27 cellular contexts compared by ENCODE assay signal in the genomic region with DNA sequence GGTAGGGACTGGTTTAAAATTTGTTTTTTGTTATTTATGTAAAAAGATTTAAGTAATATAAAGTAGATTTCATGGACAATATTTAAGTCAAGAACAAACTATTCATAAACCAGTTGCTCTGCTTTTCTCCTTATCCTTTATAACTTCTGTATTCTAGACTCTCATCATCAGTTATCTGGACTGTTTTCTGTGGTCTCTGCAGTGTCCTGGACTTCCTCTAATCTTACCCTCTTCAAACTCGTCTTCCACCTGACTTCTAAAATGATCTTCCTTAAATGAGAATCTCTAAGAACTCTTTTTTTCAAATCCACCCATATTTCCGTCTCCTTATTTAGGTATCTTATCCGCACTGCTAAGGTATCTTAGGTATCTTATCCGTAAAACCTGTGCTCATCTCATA.
"Had no signal": no experiment of that assay in that cellular context is flagged by ENCODE, and none has a peak within 500 bp of the region (broad histone marks: within the 10 kb centered on the region; RNA-seq: fewer than 3 reads in every experiment).

No MANE protein-coding gene starts in this region.

- DNase-seq: activated B cell treated with CpG ODN at 0.5 μM for 24 hours; activated CD4-positive, alpha-beta memory T cell treated with anti-CD3 and anti-CD28 coated beads for 36 hours; activated CD4-positive, alpha-beta T cell treated with anti-CD3 and anti-CD28 coated beads for 4 hours; activated CD8-positive, alpha-beta memory T cell treated with anti-CD3 and anti-CD28 coated beads, Interleukin-2, amount 10 ng/mL, durations not matched to agents 7 days and 5 days; activated gamma-delta T cell; activated T-cell treated with anti-CD3 and anti-CD28 coated beads for 4 hours; effector memory CD8-positive, alpha-beta T cell; gastrocnemius medialis; hippocampal formation; kidney glomerular epithelial cell; left lung; midbrain; natural killer cell; retina; sigmoid colon; stimulated activated CD4-positive, alpha-beta T cell treated with anti-CD3 and anti-CD28 coated beads, Interleukin-15, amount 100 ng/mL, for 24 hours; testis; trophoblast cell; uterus had no signal

- H3K9me3 Mint-ChIP-seq: activated B cell treated with CpG ODN at 0.5 μM for 24 hours; activated CD4-positive, alpha-beta memory T cell treated with anti-CD3 and anti-CD28 coated beads for 36 hours; activated naive CD4-positive, alpha-beta T cell treated with anti-CD3 and anti-CD28 coated beads, Interleukin-2, amount 50 U/mL, for 72 hours; central memory CD8-positive, alpha-beta T cell; effector memory CD8-positive, alpha-beta T cell; natural killer cell; stimulated activated memory B cell treated with anti-CD40 and anti-IgM and Interleukin-4, amounts not matched to agents 10 μg/mL and 1 μg/mL and 100 μg/mL, for 72 hours had no signal

- H3K4me3 Mint-ChIP-seq: activated B cell treated with CpG ODN at 0.5 μM for 24 hours; activated CD4-positive, alpha-beta memory T cell treated with anti-CD3 and anti-CD28 coated beads for 36 hours; activated CD8-positive, alpha-beta memory T cell treated with anti-CD3 and anti-CD28 coated beads, Interleukin-2, amount 10 ng/mL, durations not matched to agents 7 days and 5 days; central memory CD8-positive, alpha-beta T cell; effector memory CD8-positive, alpha-beta T cell; natural killer cell; stimulated activated memory B cell treated with anti-CD40 and anti-IgM and Interleukin-4, amounts not matched to agents 10 μg/mL and 1 μg/mL and 100 μg/mL, for 72 hours had no signal

- H3K27me3 Mint-ChIP-seq: activated B cell treated with CpG ODN at 0.5 μM for 24 hours; activated CD4-positive, alpha-beta memory T cell treated with anti-CD3 and anti-CD28 coated beads for 36 hours; activated CD8-positive, alpha-beta memory T cell treated with anti-CD3 and anti-CD28 coated beads, Interleukin-2, amount 10 ng/mL, durations not matched to agents 7 days and 5 days; central memory CD8-positive, alpha-beta T cell; effector memory CD8-positive, alpha-beta T cell; progenitor cell of endocrine pancreas; stimulated activated memory B cell treated with anti-CD40 and anti-IgM and Interleukin-4, amounts not matched to agents 10 μg/mL and 1 μg/mL and 100 μg/mL, for 72 hours had no signal

- ATAC-seq: activated CD8-positive, alpha-beta memory T cell treated with anti-CD3 and anti-CD28 coated beads, Interleukin-2, amount 10 ng/mL, durations not matched to agents 7 days and 5 days; activated naive CD4-positive, alpha-beta T cell treated with anti-CD3 and anti-CD28 coated beads, Interleukin-2, amount 50 U/mL, for 72 hours; effector memory CD8-positive, alpha-beta T cell; gastrocnemius medialis; left lung; natural killer cell; stimulated activated memory B cell treated with anti-CD40 and anti-IgM and Interleukin-4, amounts not matched to agents 10 μg/mL and 1 μg/mL and 100 μg/mL, for 72 hours had no signal

- H3K4me1 ChIP-seq: breast epithelium, left lung, sigmoid colon, testis, uterus had no signal

- H3K4me1 Mint-ChIP-seq: activated B cell treated with CpG ODN at 0.5 μM for 24 hours had no signal

- H3K27me3 ChIP-seq: breast epithelium, esophagus muscularis mucosa, gastrocnemius medialis, left lung, sigmoid colon, testis, uterus had no signal

- H3K4me3 ChIP-seq: breast epithelium, esophagus muscularis mucosa, gastrocnemius medialis, left lung, lung, sigmoid colon, smooth muscle cell, testis, uterus had no signal

- H3K27ac ChIP-seq: breast epithelium, esophagus muscularis mucosa, gastrocnemius medialis, left lung, sigmoid colon, testis, uterus had no signal

- H3K27ac Mint-ChIP-seq: activated B cell treated with CpG ODN at 0.5 μM for 24 hours; activated CD4-positive, alpha-beta memory T cell treated with anti-CD3 and anti-CD28 coated beads for 36 hours; activated CD8-positive, alpha-beta memory T cell treated with anti-CD3 and anti-CD28 coated beads, Interleukin-2, amount 10 ng/mL, durations not matched to agents 7 days and 5 days; effector memory CD8-positive, alpha-beta T cell; natural killer cell; progenitor cell of endocrine pancreas; stimulated activated memory B cell treated with anti-CD40 and anti-IgM and Interleukin-4, amounts not matched to agents 10 μg/mL and 1 μg/mL and 100 μg/mL, for 72 hours had no signal

- H3K36me3 ChIP-seq: breast epithelium, uterus had no signal

- H3K4me2 ChIP-seq: smooth muscle cell had no signal

- H3K36me3 Mint-ChIP-seq: natural killer cell had no signal

- H3K9me3 ChIP-seq: breast epithelium, esophagus muscularis mucosa, gastrocnemius medialis, left lung, sigmoid colon, testis, uterus had no signal
